8 cellular contexts compared by ENCODE assay signal in genomic region chr6:167826230-167827061, GRCh38. TPM values are rescaled to one million over a fixed set of nuclear protein-coding genes. Genes with fewer than 3 reads are reported as not detected.
DNase-seq lines count a peak whose midpoint lies in the region; ATAC-seq and TF ChIP-seq lines count a peak whose summit lies in the region.

Gene AFDN, plus strand, starts transcription at chr6:167826911. Its CDS starts 222 bp downstream, at chr6:167827133.

- H3K4me1 ChIP-seq in thyroid gland = peaks cover 14 to 27% of the 10 kb centered on the region in 2 donors

- no peaks in the 10 kb centered on the region for H3K36me3 ChIP-seq in thyroid gland

- peak in 4 of 6 experiments; percentile 39 to 65 (median 54) for TF ChIP-seq CTCF in thyroid gland (IDR thresholded peaks at IDR 0.05)

- DNase-seq in CD1c-positive myeloid dendritic cell (ENCODE audit: extremely low spot score) = peak; percentile 60
- DNase-seq in activated naive CD4-positive, alpha-beta T cell treated with Interleukin-2 at 50 U/mL for 16 hours = peak; percentile 70
- DNase-seq in germinal center (ENCODE audit: low spot score) = peak; percentile 86
- DNase-seq in nucleus accumbens (lab: John Stamatoyannopoulos, UW) = peak in 44 of 56 donors; percentile 20 to 92 (median 63)
- DNase-seq in thyroid gland = peak; percentile 84 to 86

- intact Hi-C loops in thyroid gland (cut with DNase I) = no loop called here

- H3K27ac ChIP-seq in thyroid gland = peak within 1 kb of the TSS; percentile 78 to 95 (median 95)

- H3K27me3 ChIP-seq in thyroid gland = no peaks in the 10 kb centered on the region

- ATAC-seq in GM19372 (IDR thresholded peaks at IDR 0.05; ENCODE audit: low read depth, unreplicated experiment) (peak; percentile 76), HG03457 (IDR thresholded peaks at IDR 0.05; ENCODE audit: unreplicated experiment) (peak; percentile 54)

- H3K9me3 ChIP-seq in thyroid gland = no peaks in the 10 kb centered on the region

- WGBS in thyroid gland, 2 donors = 2 to 4% methylated on average over 22 to 35 of the region's 123 CpGs

- TF ChIP-seq POLR2A in Raji (IDR thresholded peaks at IDR 0.05; ENCODE audit: insufficient read depth, low read depth, low read length) (peak; percentile 48), thyroid gland (IDR thresholded peaks at IDR 0.05) (peak; percentile 16 to 74)

- H3K4me3 ChIP-seq in thyroid gland (replicated peaks in 1 of 3) = peak within 1 kb of the TSS; percentile 53 to 63 (median 58)

RNA-seq across cellular contexts. Expression of gene AFDN, which starts in this region (rescaled TPM):
- total RNA-seq in thyroid gland = 100 to 1,000 TPM; 196 to 311 (median 224) TPM

Comparison
In these comparisons a context has a peak if more than half of its experiments do, and no peak if none do; other contexts are left out.
1. Peak in every context shown above with its lines: DNase-seq, ATAC-seq, H3K4me3 ChIP-seq and H3K27ac ChIP-seq.